In genomic region chr1:179815642-179816041, GRCh38 we compare ENCODE assay signal across 9 cellular contexts.
DNase-seq lines count a peak whose midpoint lies in the region; ATAC-seq, FAIRE-seq and TF ChIP-seq lines count a peak whose summit lies in the region.
"Had no signal": no experiment of that assay in that cellular context is flagged by ENCODE, and none has a peak within 500 bp of the region (broad histone marks: within the 10 kb centered on the region; RNA-seq: fewer than 3 reads in every experiment).

No MANE protein-coding gene starts in this region.

- H3K9me3 ChIP-seq in SJCRH30 (replicated peaks) (no peaks in the 10 kb centered on the region), fibroblast of lung (ENCODE audit: control insufficient read depth, insufficient read depth, low read depth, low read length) (no peaks in the 10 kb centered on the region), skeletal muscle tissue (ENCODE audit: control insufficient read depth in 3 of 3, low read length in 3 of 3) (no peaks in the 10 kb centered on the region)

- no peaks in the 10 kb centered on the region for H3K79me2 ChIP-seq in fibroblast of lung (ENCODE audit: control insufficient read depth, insufficient read depth, low read length)

- H3K9ac ChIP-seq in fibroblast of lung (ENCODE audit: insufficient read depth, low read length) (no peak overlapping the region), skeletal muscle tissue (ENCODE audit: low read depth in 1 of 3, low read length in 3 of 3) (peak overlapping the region in 1 of 3 donors; percentile 32)

- H3K4me2 ChIP-seq in fibroblast of lung (ENCODE audit: extremely low read depth, insufficient read depth, low read length) = peak overlapping the region; percentile 88

- H4K20me1 ChIP-seq in fibroblast of lung (ENCODE audit: control insufficient read depth, extremely low read depth, insufficient read depth, low read length) = no peaks in the 10 kb centered on the region

- peak overlapping the region; percentile 49 for H2AFZ ChIP-seq in fibroblast of lung (ENCODE audit: low read length)

- no peak for FAIRE-seq in urothelium cell line (lab: Jason Lieb, UNC)
- FAIRE-seq: A204.1 had no signal

- TF ChIP-seq CTCF in fibroblast of lung (conservative IDR thresholded peaks at IDR 0.05 in 1 of 2, IDR thresholded peaks at IDR 0.05 in 1 of 2; ENCODE audit: low read depth in 1 of 2, low read length in 2 of 2) = no peak

- no peaks in the 10 kb centered on the region for H3K36me3 ChIP-seq in SJCRH30
- no peaks in the 10 kb centered on the region for H3K36me3 ChIP-seq in fibroblast of lung (ENCODE audit: control insufficient read depth, insufficient read depth, low read length)
- no peaks in the 10 kb centered on the region for H3K36me3 ChIP-seq in skeletal muscle tissue (ENCODE audit: control insufficient read depth in 3 of 3, insufficient read depth in 3 of 3, low read length in 3 of 3)

- H3K27me3 ChIP-seq in SJCRH30 (no peaks in the 10 kb centered on the region; the same call in 1 of the 2 replicates), fibroblast of lung (ENCODE audit: control insufficient read depth, insufficient read depth, low read length) (peaks cover 27% of the 10 kb centered on the region), skeletal muscle tissue (ENCODE audit: control insufficient read depth in 3 of 3, insufficient read depth in 3 of 3, low read length in 3 of 3) (peaks cover 14 to 27% (median 23%) of the 10 kb centered on the region in 3 donors)

- no peak overlapping the region for H3K27ac ChIP-seq in SJCRH30
- no peak overlapping the region for H3K27ac ChIP-seq in fibroblast of lung (ENCODE audit: insufficient read depth, low read length)
- peak overlapping the region; percentile 25 for H3K27ac ChIP-seq in skeletal muscle tissue (ENCODE audit: low read depth, low read length)

- no peak for ATAC-seq in HG02642 (IDR thresholded peaks at IDR 0.05; ENCODE audit: poor library complexity, unreplicated experiment)

- DNase-seq in DMS79 treated with DMSO at 0.1 percent for 48 hours (lab: John Stamatoyannopoulos, UW) (peak; percentile 52), DMS79 (lab: John Stamatoyannopoulos, UW) (no peak), SJCRH30 (peak in 1 of 2 experiments; percentile 30), fibroblast of lung (ENCODE audit: low read depth in 2 of 2) (no peak), NCI-H1694 (lab: John Stamatoyannopoulos, UW) (no peak), urothelium cell line (ENCODE audit: low spot score) (no peak)

- H3K4me3 ChIP-seq in SJCRH30 (peak overlapping the region; percentile 62), fibroblast of lung (replicated peaks in 1 of 4; ENCODE audit: control extremely low read depth in 1 of 4, insufficient read depth in 1 of 4, low read depth in 3 of 4, low read length in 4 of 4) (peak overlapping the region in 1 of 4 experiments; percentile 70), skeletal muscle tissue (ENCODE audit: low read length in 3 of 3) (peak overlapping the region; percentile 66 to 85 (median 71))

- H3K4me1 ChIP-seq in SJCRH30 (peaks cover 24% of the 10 kb centered on the region), fibroblast of lung (ENCODE audit: control insufficient read depth, extremely low read depth, insufficient read depth, low read length) (peaks cover 18% of the 10 kb centered on the region), skeletal muscle tissue (ENCODE audit: control insufficient read depth in 3 of 3, insufficient read depth in 3 of 3, low read length in 3 of 3) (peaks cover 25 to 42% (median 25%) of the 10 kb centered on the region in 3 donors)
